Comparison of ENCODE assay signal across 8 cellular contexts in the genomic region with DNA sequence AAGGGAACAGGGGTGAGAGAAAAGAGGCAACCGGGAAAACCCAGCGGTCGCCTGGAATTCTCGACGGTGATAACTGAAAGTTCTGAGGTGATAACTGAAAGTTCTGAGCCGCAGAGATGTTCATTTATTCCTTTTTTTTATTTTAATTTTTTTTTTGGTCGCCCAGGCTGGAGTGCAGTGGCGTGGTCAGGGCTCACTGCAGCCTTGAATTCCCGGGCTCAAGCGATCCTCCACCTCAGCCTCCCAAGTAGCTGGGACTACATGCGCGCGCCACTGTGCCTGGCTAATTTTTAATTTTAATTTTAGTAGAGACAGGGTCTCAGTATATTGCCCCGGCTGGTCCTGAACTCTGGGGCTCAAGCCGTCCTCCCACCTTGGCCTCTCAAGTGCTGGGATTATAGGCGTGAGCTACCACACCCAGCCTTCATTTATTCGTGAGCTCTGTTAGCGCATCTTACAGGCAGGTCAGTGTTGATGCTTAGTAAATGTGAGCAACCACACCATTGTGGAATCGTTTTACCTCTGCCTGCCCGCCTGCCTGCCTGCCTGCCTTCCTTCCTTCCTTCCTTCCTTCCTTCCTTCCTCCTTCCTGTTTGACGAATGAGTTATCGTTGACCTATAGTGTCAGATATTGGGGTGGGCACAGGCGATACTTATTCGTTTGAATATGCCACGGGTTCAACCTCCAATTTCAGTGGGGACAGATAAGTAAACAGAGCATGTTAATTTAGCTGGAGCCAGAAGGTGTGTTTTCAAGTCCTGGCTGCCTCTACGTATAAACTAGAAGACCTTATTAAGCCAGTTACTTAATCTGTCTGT. TPM values are rescaled to one million over a fixed set of nuclear protein-coding genes. Genes with fewer than 3 reads are reported as not detected.
DNase-seq lines count a peak whose midpoint lies in the region; TF ChIP-seq lines count a peak whose summit lies in the region.

No MANE protein-coding gene starts in this region.

- TF ChIP-seq RAD21 in neural cell (conservative IDR thresholded peaks at IDR 0.05): no peak

- H3K79me2 ChIP-seq in neural cell (replicated peaks; ENCODE audit: insufficient read depth, low read length): peaks cover 22% of the 10 kb centered on the region

- no peaks in the 10 kb centered on the region for H4K20me1 ChIP-seq in neural cell (ENCODE audit: insufficient read depth)

- in situ Hi-C loops in GM13976 (cut with MboI; ENCODE audit: low sequenced_read_pairs, unreplicated experiment): no loop called here

- peak; percentile 40 for DNase-seq in RKO (ENCODE audit: low spot score)
- no peak for DNase-seq in endothelial cell (ENCODE audit: low spot score)
- no peak for DNase-seq in GM13976 (ENCODE audit: low spot score)
- DNase-seq in AG08395 (ENCODE audit: low spot score): no peak
- DNase-seq in activated CD4-positive, alpha-beta T cell treated with anti-CD3 and anti-CD28 coated beads for 48 hours: no peak

- H3K9me2 ChIP-seq in neural cell (ENCODE audit: insufficient read depth, low read length): no peaks in the 10 kb centered on the region

- CTCF ChIA-PET in HEK293 (lab: Yijun Ruan, JAX): interaction anchor here (0.7 to 1.7 kb wide), 5 partner anchors 11 to 634 kb away, joined by 3 to 4 read pairs (median 3); no protein-coding TSS in a partner anchor

- no peak overlapping the region for H3K9ac ChIP-seq in neural cell (ENCODE audit: low read length)

- H3K9me3 Mint-ChIP-seq in endothelial cell (ENCODE audit: unreplicated experiment): no peaks in the 10 kb centered on the region

- H3K4me1 ChIP-seq in HEK293 (ENCODE audit: control insufficient read depth, insufficient read depth, low read length): no peaks in the 10 kb centered on the region

- no peak overlapping the region for H2AFZ ChIP-seq in neural cell (ENCODE audit: low read depth, low read length)

- no peak overlapping the region for H3K4me2 ChIP-seq in neural cell (ENCODE audit: low read length)

- H3K36me3 ChIP-seq in HEK293 (ENCODE audit: control insufficient read depth in 2 of 2, insufficient read depth in 1 of 2, low read length in 2 of 2) (peaks cover 6 to 15% of the 10 kb centered on the region in 2 experiments), neural cell (ENCODE audit: insufficient read depth, low read length) (no peaks in the 10 kb centered on the region)

- no peak for TF ChIP-seq CTCF in HEK293 (tag by site-specific recombination; IDR thresholded peaks at IDR 0.05)
- TF ChIP-seq CTCF in endothelial cell (IDR thresholded peaks at IDR 0.05; ENCODE audit: unreplicated experiment): no peak
- no peak for TF ChIP-seq CTCF in neural cell (IDR thresholded peaks at IDR 0.05; ENCODE audit: poor library complexity, severe bottlenecking)
- no peak for TF ChIP-seq CTCF in GM13976 (IDR thresholded peaks at IDR 0.05; ENCODE audit: borderline replicate concordance, control extremely low read depth, extremely low read depth, insufficient read depth, missing control alignments)

- no peak for TF ChIP-seq EP300 in neural cell (conservative IDR thresholded peaks at IDR 0.05; ENCODE audit: poor library complexity, severe bottlenecking)

- no peaks in the 10 kb centered on the region for H3K27me3 ChIP-seq in neural cell (ENCODE audit: insufficient read depth, low read depth, low read length)

- H3K27ac ChIP-seq in HEK293 (ENCODE audit: extremely low read depth, low read depth, low read length) (no peak overlapping the region), neural cell (ENCODE audit: low read length) (no peak overlapping the region)

- no peaks in the 10 kb centered on the region for H3F3A ChIP-seq in neural cell (ENCODE audit: insufficient read depth, low read length, poor library complexity, severe bottlenecking)

- H3K27ac Mint-ChIP-seq in endothelial cell (ENCODE audit: unreplicated experiment): peak overlapping the region; percentile 65

- H3K4me3 ChIP-seq in GM08714 (ENCODE audit: low read length) (peak overlapping the region; percentile 69), HEK293 (ENCODE audit: low read depth, low read length) (peak overlapping the region; percentile 57), neural cell (ENCODE audit: low read length) (peak overlapping the region; percentile 95)

- peaks cover 6% of the 10 kb centered on the region for H3K27me3 Mint-ChIP-seq in endothelial cell (ENCODE audit: unreplicated experiment)

- H3K9me3 ChIP-seq in HEK293 (ENCODE audit: control insufficient read depth, insufficient read depth, low read depth, low read length): no peaks in the 10 kb centered on the region
- no peaks in the 10 kb centered on the region for H3K9me3 ChIP-seq in neural cell (ENCODE audit: low read length)

- H3K36me3 Mint-ChIP-seq in endothelial cell (ENCODE audit: low read depth, unreplicated experiment): peaks cover 22% of the 10 kb centered on the region

- peak overlapping the region; percentile 94 for H3K4me3 Mint-ChIP-seq in endothelial cell (ENCODE audit: unreplicated experiment)

- POLR2A ChIA-PET in HEK293 (lab: Yijun Ruan, JAX): interaction anchor here (1.2 kb wide), 2 partner anchors 16 to 122 kb away, joined by 3 to 4 read pairs; partner anchors contain the start of gene ROCK2

- H3K4me1 Mint-ChIP-seq in endothelial cell (ENCODE audit: unreplicated experiment): peaks cover 28% of the 10 kb centered on the region

TF ChIP-seq in HEK293, 187 proteins besides CTCF, POLR2A, EP300 and RAD21:
- TF ChIP-seq ZNF501 (tag by site-specific recombination; IDR thresholded peaks at IDR 0.05): no peak
- TF ChIP-seq ZFP69B (tag by site-specific recombination; IDR thresholded peaks at IDR 0.05): peak; percentile 16; the same call in 1 of the 2 replicates
- TF ChIP-seq, protein P1, sequence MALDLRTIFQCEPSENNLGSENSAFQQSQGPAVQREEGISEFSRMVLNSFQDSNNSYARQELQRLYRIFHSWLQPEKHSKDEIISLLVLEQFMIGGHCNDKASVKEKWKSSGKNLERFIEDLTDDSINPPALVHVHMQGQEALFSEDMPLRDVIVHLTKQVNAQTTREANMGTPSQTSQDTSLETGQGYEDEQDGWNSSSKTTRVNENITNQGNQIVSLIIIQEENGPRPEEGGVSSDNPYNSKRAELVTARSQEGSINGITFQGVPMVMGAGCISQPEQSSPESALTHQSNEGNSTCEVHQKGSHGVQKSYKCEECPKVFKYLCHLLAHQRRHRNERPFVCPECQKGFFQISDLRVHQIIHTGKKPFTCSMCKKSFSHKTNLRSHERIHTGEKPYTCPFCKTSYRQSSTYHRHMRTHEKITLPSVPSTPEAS (tag by site-specific recombination; IDR thresholded peaks at IDR 0.05): 0 out of 2 replicates have a peak, but pooled peaks have one; percentile 28
- TF ChIP-seq ZNF335 (tag by site-specific recombination; conservative IDR thresholded peaks at IDR 0.05): peak; percentile 92
- TF ChIP-seq, protein P2, sequence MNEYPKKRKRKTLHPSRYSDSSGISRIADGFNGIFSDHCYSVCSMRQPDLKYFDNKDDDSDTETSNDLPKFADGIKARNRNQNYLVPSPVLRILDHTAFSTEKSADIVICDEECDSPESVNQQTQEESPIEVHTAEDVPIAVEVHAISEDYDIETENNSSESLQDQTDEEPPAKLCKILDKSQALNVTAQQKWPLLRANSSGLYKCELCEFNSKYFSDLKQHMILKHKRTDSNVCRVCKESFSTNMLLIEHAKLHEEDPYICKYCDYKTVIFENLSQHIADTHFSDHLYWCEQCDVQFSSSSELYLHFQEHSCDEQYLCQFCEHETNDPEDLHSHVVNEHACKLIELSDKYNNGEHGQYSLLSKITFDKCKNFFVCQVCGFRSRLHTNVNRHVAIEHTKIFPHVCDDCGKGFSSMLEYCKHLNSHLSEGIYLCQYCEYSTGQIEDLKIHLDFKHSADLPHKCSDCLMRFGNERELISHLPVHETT (tag by site-specific recombination; IDR thresholded peaks at IDR 0.05): 0 out of 2 replicates have a peak, but pooled peaks have one; percentile 58

TF ChIP-seq in neural cell, 6 proteins besides CTCF, POLR2A, EP300 and RAD21:
- TF ChIP-seq EZH2 (IDR thresholded peaks at IDR 0.05; ENCODE audit: borderline replicate concordance, insufficient read depth, low read length, poor library complexity, severe bottlenecking) (no peak), SMC3 (conservative IDR thresholded peaks at IDR 0.05; ENCODE audit: poor library complexity) (no peak), MXI1 (conservative IDR thresholded peaks at IDR 0.05; ENCODE audit: poor library complexity, severe bottlenecking) (no peak), TAF1 (IDR thresholded peaks at IDR 0.05; ENCODE audit: low read depth) (no peak), POLR2AphosphoS5 (IDR thresholded peaks at IDR 0.05) (no peak)
- TF ChIP-seq, protein P3, sequence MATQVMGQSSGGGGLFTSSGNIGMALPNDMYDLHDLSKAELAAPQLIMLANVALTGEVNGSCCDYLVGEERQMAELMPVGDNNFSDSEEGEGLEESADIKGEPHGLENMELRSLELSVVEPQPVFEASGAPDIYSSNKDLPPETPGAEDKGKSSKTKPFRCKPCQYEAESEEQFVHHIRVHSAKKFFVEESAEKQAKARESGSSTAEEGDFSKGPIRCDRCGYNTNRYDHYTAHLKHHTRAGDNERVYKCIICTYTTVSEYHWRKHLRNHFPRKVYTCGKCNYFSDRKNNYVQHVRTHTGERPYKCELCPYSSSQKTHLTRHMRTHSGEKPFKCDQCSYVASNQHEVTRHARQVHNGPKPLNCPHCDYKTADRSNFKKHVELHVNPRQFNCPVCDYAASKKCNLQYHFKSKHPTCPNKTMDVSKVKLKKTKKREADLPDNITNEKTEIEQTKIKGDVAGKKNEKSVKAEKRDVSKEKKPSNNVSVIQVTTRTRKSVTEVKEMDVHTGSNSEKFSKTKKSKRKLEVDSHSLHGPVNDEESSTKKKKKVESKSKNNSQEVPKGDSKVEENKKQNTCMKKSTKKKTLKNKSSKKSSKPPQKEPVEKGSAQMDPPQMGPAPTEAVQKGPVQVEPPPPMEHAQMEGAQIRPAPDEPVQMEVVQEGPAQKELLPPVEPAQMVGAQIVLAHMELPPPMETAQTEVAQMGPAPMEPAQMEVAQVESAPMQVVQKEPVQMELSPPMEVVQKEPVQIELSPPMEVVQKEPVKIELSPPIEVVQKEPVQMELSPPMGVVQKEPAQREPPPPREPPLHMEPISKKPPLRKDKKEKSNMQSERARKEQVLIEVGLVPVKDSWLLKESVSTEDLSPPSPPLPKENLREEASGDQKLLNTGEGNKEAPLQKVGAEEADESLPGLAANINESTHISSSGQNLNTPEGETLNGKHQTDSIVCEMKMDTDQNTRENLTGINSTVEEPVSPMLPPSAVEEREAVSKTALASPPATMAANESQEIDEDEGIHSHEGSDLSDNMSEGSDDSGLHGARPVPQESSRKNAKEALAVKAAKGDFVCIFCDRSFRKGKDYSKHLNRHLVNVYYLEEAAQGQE (IDR thresholded peaks at IDR 0.05; ENCODE audit: borderline replicate concordance): no peak

RNA-seq across cellular contexts. Expression of gene E2F6, which starts 0.6 kb away (rescaled TPM):
- 20.4 TPM for total RNA-seq in endothelial cell (ENCODE audit: unreplicated experiment)
- polyA plus RNA-seq in neural cell: 29.7 and 39.1 TPM in 2 replicates
- 23.4 and 29.5 TPM in 2 replicates for polyA minus RNA-seq in neural cell
